Comparison of ENCODE assay signal across 20 cellular contexts in the genomic region with DNA sequence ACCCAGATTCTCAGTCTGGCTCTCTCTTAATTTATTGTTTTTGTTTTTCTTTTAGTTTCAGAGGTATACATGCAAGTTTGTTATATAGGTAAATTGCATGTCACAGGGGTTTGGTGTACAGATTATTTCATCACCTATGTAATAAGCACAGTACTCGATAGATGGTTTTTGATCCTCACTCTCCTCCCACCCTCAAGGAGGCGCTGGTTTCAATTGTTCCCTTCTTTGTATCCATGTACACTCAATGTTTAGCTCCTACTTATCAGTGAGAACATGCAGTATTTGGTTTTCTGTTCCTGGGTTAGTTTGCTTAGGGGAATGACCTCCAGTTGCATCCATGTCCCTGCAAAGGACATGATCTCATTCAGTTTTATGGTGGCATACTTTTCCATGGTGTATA.
A peak's percentile ranks its signal among the peaks of the same experiment; 100 is the strongest.
DNase-seq lines count a peak whose midpoint lies in the region; ATAC-seq and TF ChIP-seq lines count a peak whose summit lies in the region.
"Had no signal": no experiment of that assay in that cellular context is flagged by ENCODE, and none has a peak within 500 bp of the region (broad histone marks: within the 10 kb centered on the region; RNA-seq: fewer than 3 reads in every experiment).

No MANE protein-coding gene starts in this region.

- no peak overlapping the region for H2AK5ac ChIP-seq in H9 (ENCODE audit: insufficient read length, low read length)

- no peak overlapping the region for H3K14ac ChIP-seq in H9 (ENCODE audit: insufficient read depth, low read length)

- H4K5ac ChIP-seq in H9 (ENCODE audit: insufficient read length, low read depth, low read length): no peak overlapping the region

- TF ChIP-seq CTCF in H9 (conservative IDR thresholded peaks at IDR 0.05): peak; percentile 28; the same call in 1 of the 3 replicates
- TF ChIP-seq CTCF in PC-3 (conservative IDR thresholded peaks at IDR 0.05; ENCODE audit: low read depth, low read length): 0 out of 2 replicates have a peak, but pooled peaks have one; percentile 22
- TF ChIP-seq CTCF in esophagus muscularis mucosa (IDR thresholded peaks at IDR 0.05): no peak

- H2BK12ac ChIP-seq in H9 (ENCODE audit: insufficient read length, low read depth, low read length): no peak overlapping the region

- H3K56ac ChIP-seq in H9 (ENCODE audit: insufficient read length, low read depth, low read length): no peak overlapping the region

- CTCF ChIA-PET in PC-3 (lab: Charles Lee): no interaction called here

- intact Hi-C loops in PC-3 (cut with micrococcal nuclease) (no loop called here), esophagus muscularis mucosa (cut with DNase I) (no loop called here)
- intact Hi-C loops in activated T-helper 1 cell treated with anti-CD3 and anti-CD28 coated beads, Interleukin-12 subunit alpha, Interleukin-12 subunit beta, Interleukin-2, Interleukin-4 antibody, amounts not matched to agents 30 ng/mL and 10 ng/mL and 1 ng/mL, durations not matched to agents 14 hours and 24 hours and 36 hours (cut with micrococcal nuclease): no loop called here

- no peak overlapping the region for H4K91ac ChIP-seq in H9 (ENCODE audit: insufficient read length, low read depth, low read length)

- H3K27me3 Mint-ChIP-seq in activated T-cell treated with anti-CD3 and anti-CD28 coated beads, Interleukin-2, amount 50 U/mL, for 72 hours (ENCODE audit: low read depth): no peaks in the 10 kb centered on the region
- H3K27me3 Mint-ChIP-seq in H9 (ENCODE audit: low read depth): peaks cover 21% of the 10 kb centered on the region
- no peaks in the 10 kb centered on the region for H3K27me3 Mint-ChIP-seq in activated T-helper 1 cell treated with anti-CD3 and anti-CD28 coated beads, Interleukin-12 subunit alpha, Interleukin-12 subunit beta, Interleukin-2, Interleukin-4 antibody, amounts not matched to agents 30 ng/mL and 10 ng/mL and 1 ng/mL, durations not matched to agents 14 hours and 24 hours and 36 hours (ENCODE audit: insufficient read depth)

- H3K9me3 Mint-ChIP-seq in activated T-cell treated with anti-CD3 and anti-CD28 coated beads, Interleukin-2, amount 50 U/mL, for 72 hours: peaks cover 2 to 3% of the 10 kb centered on the region in 2 donors
- H3K9me3 Mint-ChIP-seq in H9: peaks cover 29 to 30% of the 10 kb centered on the region in 2 experiments
- no peaks in the 10 kb centered on the region for H3K9me3 Mint-ChIP-seq in activated T-helper 1 cell treated with anti-CD3 and anti-CD28 coated beads, Interleukin-12 subunit alpha, Interleukin-12 subunit beta, Interleukin-2, Interleukin-4 antibody, amounts not matched to agents 30 ng/mL and 10 ng/mL and 1 ng/mL, durations not matched to agents 14 hours and 24 hours and 36 hours

- no peak overlapping the region for H2BK5ac ChIP-seq in H9 (ENCODE audit: insufficient read length, low read length)

- H3K79me2 ChIP-seq in H9 (ENCODE audit: insufficient read depth, low read length) (no peaks in the 10 kb centered on the region; the same call in 1 of the 2 replicates), PC-3 (ENCODE audit: low read length) (no peaks in the 10 kb centered on the region)

- no peak overlapping the region for H4K8ac ChIP-seq in H9 (replicated peaks; ENCODE audit: insufficient read length, low read depth, low read length)

- H3K27me3 ChIP-seq in H9 (ENCODE audit: insufficient read depth, low read length) (no peaks in the 10 kb centered on the region), PC-3 (ENCODE audit: low read length) (no peaks in the 10 kb centered on the region), esophagus muscularis mucosa (no peaks in the 10 kb centered on the region)
- H3K27me3 ChIP-seq: BLaER1 had no signal

- peak overlapping the region; percentile 74 for H3K27ac Mint-ChIP-seq in activated T-cell treated with anti-CD3 and anti-CD28 coated beads, Interleukin-2, amount 50 U/mL, for 72 hours
- H3K27ac Mint-ChIP-seq in H9: no peak overlapping the region
- no peak overlapping the region for H3K27ac Mint-ChIP-seq in activated T-helper 1 cell treated with anti-CD3 and anti-CD28 coated beads, Interleukin-12 subunit alpha, Interleukin-12 subunit beta, Interleukin-2, Interleukin-4 antibody, amounts not matched to agents 30 ng/mL and 10 ng/mL and 1 ng/mL, durations not matched to agents 14 hours and 24 hours and 36 hours
- H3K27ac Mint-ChIP-seq: B cell; CD14-positive monocyte; CD4-positive, alpha-beta T cell had no signal

- no peak for TF ChIP-seq POLR2A in esophagus muscularis mucosa (IDR thresholded peaks at IDR 0.05; ENCODE audit: low read depth)

- no TSS peak for BruUV-seq in PC-3 (replicated peaks; lab: Mats Ljungman, UMichigan)

- H3K27ac ChIP-seq in H9 (ENCODE audit: insufficient read length, low read depth, low read length): no peak overlapping the region
- no peak overlapping the region for H3K27ac ChIP-seq in PC-3 (ENCODE audit: low read length)
- no peak overlapping the region for H3K27ac ChIP-seq in esophagus muscularis mucosa (replicated peaks in 1 of 4)
- H3K27ac ChIP-seq: BLaER1, GM23248 had no signal

- no peaks in the 10 kb centered on the region for H3F3A ChIP-seq in PC-3 (ENCODE audit: low read length, unreplicated experiment)

- no CpG with 5 or more reads among the region's 2 CpGs for whole genome bisulfite sequencing in H9 (ENCODE audit: extremely low coverage, insufficient read length, low lambda C conversion rate)
- 81% methylated on average over 2 of the region's 2 CpGs for WGBS in esophagus muscularis mucosa

- TF ChIP-seq EP300 in esophagus muscularis mucosa (IDR thresholded peaks at IDR 0.05): no peak

- H2BK20ac ChIP-seq in H9 (ENCODE audit: low read depth, low read length, poor library complexity, severe bottlenecking): no peak overlapping the region

- ATAC-seq in activated T-cell treated with anti-CD3 and anti-CD28 coated beads, Interleukin-2, amount 50 U/mL, for 72 hours (replicated peaks in 1 of 2): no peak
- no peak for ATAC-seq in PC-3
- ATAC-seq: GM12878 had no signal

- H3K79me1 ChIP-seq in H9 (ENCODE audit: insufficient read depth, low read depth, low read length, poor library complexity, severe bottlenecking): no peaks in the 10 kb centered on the region

- no peak overlapping the region for H3K4me3 Mint-ChIP-seq in activated T-cell treated with anti-CD3 and anti-CD28 coated beads, Interleukin-2, amount 50 U/mL, for 72 hours
- H3K4me3 Mint-ChIP-seq in H9: no peak overlapping the region
- no peak overlapping the region for H3K4me3 Mint-ChIP-seq in activated T-helper 1 cell treated with anti-CD3 and anti-CD28 coated beads, Interleukin-12 subunit alpha, Interleukin-12 subunit beta, Interleukin-2, Interleukin-4 antibody, amounts not matched to agents 30 ng/mL and 10 ng/mL and 1 ng/mL, durations not matched to agents 14 hours and 24 hours and 36 hours
- H3K4me3 Mint-ChIP-seq: B cell; CD14-positive monocyte; CD4-positive, alpha-beta T cell had no signal

- H3K4me1 Mint-ChIP-seq in activated T-cell treated with anti-CD3 and anti-CD28 coated beads, Interleukin-2, amount 50 U/mL, for 72 hours (ENCODE audit: low read depth): peaks cover 4% of the 10 kb centered on the region
- H3K4me1 Mint-ChIP-seq in H9: no peaks in the 10 kb centered on the region
- no peaks in the 10 kb centered on the region for H3K4me1 Mint-ChIP-seq in activated T-helper 1 cell treated with anti-CD3 and anti-CD28 coated beads, Interleukin-12 subunit alpha, Interleukin-12 subunit beta, Interleukin-2, Interleukin-4 antibody, amounts not matched to agents 30 ng/mL and 10 ng/mL and 1 ng/mL, durations not matched to agents 14 hours and 24 hours and 36 hours (ENCODE audit: low read depth)
- H3K4me1 Mint-ChIP-seq: B cell, CD14-positive monocyte had no signal

- H3T11ph ChIP-seq in H9 (ENCODE audit: low read length): no peak overlapping the region

- no peaks in the 10 kb centered on the region for H3K9me2 ChIP-seq in PC-3 (replicated peaks; ENCODE audit: low read length)

- no peak overlapping the region for H2BK120ac ChIP-seq in H9 (ENCODE audit: low read depth, low read length, poor library complexity, severe bottlenecking)

- H3K4me2 ChIP-seq in H9 (ENCODE audit: insufficient read depth, insufficient read length, low read length) (no peak overlapping the region), PC-3 (ENCODE audit: low read length) (no peak overlapping the region)
- H3K4me2 ChIP-seq: BLaER1 had no signal

- no peak for DNase-seq in activated T-cell treated with anti-CD3 and anti-CD28 coated beads, Interleukin-2, amount 50 U/mL, for 72 hours
- DNase-seq in activated T-cell treated with anti-CD3 and anti-CD28 coated beads for 4 hours (no peak), H9 (no peak), PC-3 (no peak), esophagus muscularis mucosa (ENCODE audit: extremely low spot score) (peak; percentile 5), NCI-H82 treated with DMSO at 0.1 percent for 48 hours (lab: John Stamatoyannopoulos, UW; ENCODE audit: unreplicated experiment) (no peak), hippocampal formation (lab: John Stamatoyannopoulos, UW) (no peak)
- no peak for DNase-seq in activated T-helper 1 cell treated with anti-CD3 and anti-CD28 coated beads, Interleukin-12 subunit alpha, Interleukin-12 subunit beta, Interleukin-2, Interleukin-4 antibody, amounts not matched to agents 30 ng/mL and 10 ng/mL and 1 ng/mL, durations not matched to agents 14 hours and 24 hours and 36 hours (ENCODE audit: low spot score)
- DNase-seq: Calu3; CD4-positive, alpha-beta T cell; COR-L47; DMS79; EL; GDM1; GM23248 had no signal

- no peaks in the 10 kb centered on the region for H3K23me2 ChIP-seq in H9 (ENCODE audit: insufficient read length, low read depth, low read length, poor library complexity, severe bottlenecking)

- H3K9me3 ChIP-seq in H9 (ENCODE audit: control insufficient read depth, low read depth, low read length) (no peaks in the 10 kb centered on the region), PC-3 (ENCODE audit: low read length) (no peaks in the 10 kb centered on the region), esophagus muscularis mucosa (no peaks in the 10 kb centered on the region)
- H3K9me3 ChIP-seq: HAP-1 had no signal

- no peak overlapping the region for H2BK15ac ChIP-seq in H9 (ENCODE audit: low read depth, low read length)

- H3K4ac ChIP-seq in H9 (ENCODE audit: low read depth, low read length): no peak overlapping the region

- H3K23ac ChIP-seq in H9 (ENCODE audit: insufficient read length, low read depth, low read length): no peak overlapping the region

- H3K36me3 ChIP-seq in PC-3 (ENCODE audit: low read depth, low read length) (no peaks in the 10 kb centered on the region), esophagus muscularis mucosa (no peaks in the 10 kb centered on the region)
- H3K36me3 ChIP-seq: BLaER1, HAP-1 had no signal

- POLR2A ChIA-PET in PC-3 (lab: Charles Lee; ENCODE audit: unreplicated experiment): no interaction called here

- no peaks in the 10 kb centered on the region for H3K36me3 Mint-ChIP-seq in activated T-cell treated with anti-CD3 and anti-CD28 coated beads, Interleukin-2, amount 50 U/mL, for 72 hours (ENCODE audit: insufficient read depth in 2 of 2)
- peaks cover 4 to 16% (median 16%) of the 10 kb centered on the region in 3 experiments; a peak in 5 of 7 replicates for H3K36me3 Mint-ChIP-seq in H9 (ENCODE audit: insufficient read depth in 1 of 3, low read depth in 3 of 3)
- no peaks in the 10 kb centered on the region for H3K36me3 Mint-ChIP-seq in activated T-helper 1 cell treated with anti-CD3 and anti-CD28 coated beads, Interleukin-12 subunit alpha, Interleukin-12 subunit beta, Interleukin-2, Interleukin-4 antibody, amounts not matched to agents 30 ng/mL and 10 ng/mL and 1 ng/mL, durations not matched to agents 14 hours and 24 hours and 36 hours (ENCODE audit: low read depth)
- H3K36me3 Mint-ChIP-seq: CD14-positive monocyte had no signal

- H4K20me1 ChIP-seq in H9 (ENCODE audit: control insufficient read depth, insufficient read depth, insufficient read length) (no peaks in the 10 kb centered on the region), PC-3 (ENCODE audit: low read length) (no peaks in the 10 kb centered on the region)
- H4K20me1 ChIP-seq: BLaER1 had no signal

- H3K9ac ChIP-seq in H9 (ENCODE audit: extremely low read depth, insufficient read length, low read length) (no peak overlapping the region), PC-3 (ENCODE audit: low read length) (no peak overlapping the region)
- H3K9ac ChIP-seq: BLaER1, GM23248 had no signal

- no peak overlapping the region for H3K18ac ChIP-seq in H9 (ENCODE audit: insufficient read length, low read depth, low read length)

- H2AFZ ChIP-seq in H9 (ENCODE audit: low read length) (no peak overlapping the region), PC-3 (ENCODE audit: low read length) (no peak overlapping the region)
- H2AFZ ChIP-seq: GM23248 had no signal

- no peak overlapping the region for H3K4me3 ChIP-seq in PC-3 (ENCODE audit: low read length)
- no peak overlapping the region for H3K4me3 ChIP-seq in esophagus muscularis mucosa
- H3K4me3 ChIP-seq: BLaER1, GM12878, GM23248, HAP-1 had no signal

- H3K4me1 ChIP-seq in H9 (ENCODE audit: insufficient read depth, low read length) (no peaks in the 10 kb centered on the region), PC-3 (ENCODE audit: insufficient read depth, low read length) (no peaks in the 10 kb centered on the region), esophagus muscularis mucosa (no peaks in the 10 kb centered on the region)
- H3K4me1 ChIP-seq: BLaER1, HAP-1 had no signal

Comparison
In these comparisons a context has a peak if more than half of its experiments do, and no peak if none do; other contexts are left out.
1. CTCF ChIP-seq: peak in H9 (single experiment) and PC-3 (single experiment); none in esophagus muscularis mucosa (0 of 3).